18 cellular contexts compared by ENCODE assay signal in genomic region chr1:32255072-32256071, GRCh38. TPM values are rescaled to one million over a fixed set of nuclear protein-coding genes. Genes with fewer than 3 reads are reported as not detected.
DNase-seq lines count a peak whose midpoint lies in the region; ATAC-seq and TF ChIP-seq lines count a peak whose summit lies in the region.
"Had no signal": no experiment of that assay in that cellular context is flagged by ENCODE, and none has a peak within 500 bp of the region (broad histone marks: within the 10 kb centered on the region; RNA-seq: fewer than 3 reads in every experiment).

No MANE protein-coding gene starts in this region.

- peak overlapping the region; percentile 98 for H3K4me3 Mint-ChIP-seq in activated CD4-positive, alpha-beta T cell treated with anti-CD3 and anti-CD28 coated beads, Interleukin-2, amount 10 ng/mL, durations not matched to agents 24 days and 14 days
- peak overlapping the region; percentile 99 for H3K4me3 Mint-ChIP-seq in activated CD8-positive, alpha-beta T cell treated with anti-CD3 and anti-CD28 coated beads, Interleukin-2, amount 10 ng/mL, durations not matched to agents 7 days and 5 days

- H3K4me1 Mint-ChIP-seq in activated CD4-positive, alpha-beta T cell treated with anti-CD3 and anti-CD28 coated beads, Interleukin-2, amount 10 ng/mL, durations not matched to agents 24 days and 14 days = peaks cover 57% of the 10 kb centered on the region
- H3K4me1 Mint-ChIP-seq in activated CD8-positive, alpha-beta T cell treated with anti-CD3 and anti-CD28 coated beads, Interleukin-2, amount 10 ng/mL, durations not matched to agents 7 days and 5 days (ENCODE audit: low read depth) = peaks cover 43% of the 10 kb centered on the region

- peak overlapping the region; percentile 90 for H3K27ac Mint-ChIP-seq in activated CD4-positive, alpha-beta T cell treated with anti-CD3 and anti-CD28 coated beads, Interleukin-2, amount 10 ng/mL, durations not matched to agents 24 days and 14 days
- H3K27ac Mint-ChIP-seq in activated CD8-positive, alpha-beta T cell treated with anti-CD3 and anti-CD28 coated beads, Interleukin-2, amount 10 ng/mL, durations not matched to agents 7 days and 5 days = peak overlapping the region; percentile 85

- in situ Hi-C loops in GM13977 (cut with MboI; ENCODE audit: low pct_unique_long_range_greater_than_20kb, low sequenced_read_pairs, unreplicated experiment) = no loop called here

- TF ChIP-seq CTCF in right lobe of liver (IDR thresholded peaks at IDR 0.05) (no peak), GM13977 (IDR thresholded peaks at IDR 0.05; ENCODE audit: extremely low read depth, insufficient read depth, missing control alignments) (no peak)

- H3K9me3 Mint-ChIP-seq in activated CD4-positive, alpha-beta T cell treated with anti-CD3 and anti-CD28 coated beads, Interleukin-2, amount 10 ng/mL, durations not matched to agents 24 days and 14 days = no peaks in the 10 kb centered on the region
- H3K9me3 Mint-ChIP-seq in activated CD8-positive, alpha-beta T cell treated with anti-CD3 and anti-CD28 coated beads, Interleukin-2, amount 10 ng/mL, durations not matched to agents 7 days and 5 days (ENCODE audit: insufficient read depth) = no peaks in the 10 kb centered on the region

- POLR2A ChIA-PET in activated CD8-positive, alpha-beta T cell treated with anti-CD3 and anti-CD28 coated beads, Interleukin-2, amount 10 ng/mL, durations not matched to agents 7 days and 5 days (lab: Charles Lee) = interaction anchor here (0.7 to 8.9 kb wide), 8 partner anchors 9 to 81 kb away, joined by 3 to 137 read pairs (median 4); partner anchors contain the start of genes HDAC1 and MARCKSL1

- ATAC-seq in activated CD8-positive, alpha-beta T cell treated with anti-CD3 and anti-CD28 coated beads, Interleukin-2, amount 10 ng/mL, durations not matched to agents 7 days and 5 days = peak; percentile 4
- ATAC-seq in right lobe of liver (peak; percentile 42 to 79 (median 64)), GM21619 (IDR thresholded peaks at IDR 0.05; ENCODE audit: unreplicated experiment) (no peak)
- ATAC-seq: sciatic nerve had no signal

- peak overlapping the region in 2 of 3 donors; percentile 13 to 24 for H3K27ac ChIP-seq in right lobe of liver
- H3K27ac ChIP-seq: RWPE1, uterus had no signal

- H3K27me3 Mint-ChIP-seq in activated CD4-positive, alpha-beta T cell treated with anti-CD3 and anti-CD28 coated beads, Interleukin-2, amount 10 ng/mL, durations not matched to agents 24 days and 14 days = no peaks in the 10 kb centered on the region
- no peaks in the 10 kb centered on the region for H3K27me3 Mint-ChIP-seq in activated CD8-positive, alpha-beta T cell treated with anti-CD3 and anti-CD28 coated beads, Interleukin-2, amount 10 ng/mL, durations not matched to agents 7 days and 5 days (ENCODE audit: low read depth)

- 20% methylated on average over 9 of the region's 10 CpGs for WGBS in right lobe of liver (ENCODE audit: insufficient coverage, low coverage, low lambda C conversion rate, missing lambda C conversion rate)

- H3K27me3 ChIP-seq in right lobe of liver = no peaks in the 10 kb centered on the region
- H3K27me3 ChIP-seq: uterus had no signal

- intact Hi-C loops in activated CD4-positive, alpha-beta T cell treated with anti-CD3 and anti-CD28 coated beads, Interleukin-2, amount 10 ng/mL, durations not matched to agents 24 days and 14 days (cut with micrococcal nuclease) = loop anchor here (10.0 kb wide), 1 partner anchor 181 kb away; the partner anchor contains the start of gene TMEM39B
- intact Hi-C loops in right lobe of liver (cut with DNase I) = no loop called here

- H3K36me3 ChIP-seq in right lobe of liver = no peaks in the 10 kb centered on the region
- H3K36me3 ChIP-seq: uterus had no signal

- peak overlapping the region in 1 of 3 donors; percentile 7 for H3K4me3 ChIP-seq in right lobe of liver
- H3K4me3 ChIP-seq: uterus had no signal

- peaks cover 53% of the 10 kb centered on the region for H3K36me3 Mint-ChIP-seq in activated CD4-positive, alpha-beta T cell treated with anti-CD3 and anti-CD28 coated beads, Interleukin-2, amount 10 ng/mL, durations not matched to agents 24 days and 14 days (ENCODE audit: low read depth)
- H3K36me3 Mint-ChIP-seq in activated CD8-positive, alpha-beta T cell treated with anti-CD3 and anti-CD28 coated beads, Interleukin-2, amount 10 ng/mL, durations not matched to agents 7 days and 5 days (ENCODE audit: low read depth) = peaks cover 70% of the 10 kb centered on the region

- CTCF ChIA-PET in activated CD8-positive, alpha-beta T cell treated with anti-CD3 and anti-CD28 coated beads, Interleukin-2, amount 10 ng/mL, durations not matched to agents 7 days and 5 days (lab: Charles Lee) = interaction anchor here (0.7 to 2.5 kb wide), 9 partner anchors 8 to 396 kb away, joined by 3 to 14 read pairs (median 4); partner anchors contain the start of genes FAM167B and RBBP4

- TF ChIP-seq POLR2A in GM19099 (IDR thresholded peaks at IDR 0.05; ENCODE audit: extremely low read depth, insufficient read length, low read depth) (peak; percentile 33), right lobe of liver (IDR thresholded peaks at IDR 0.05) (no peak)

- peak; percentile 81 for DNase-seq in activated CD4-positive, alpha-beta T cell treated with anti-CD3 and anti-CD28 coated beads, Interleukin-2, amount 10 ng/mL, durations not matched to agents 24 days and 14 days
- DNase-seq in activated CD4-positive, alpha-beta T cell treated with anti-CD3 and anti-CD28 coated beads for 1 hour = no peak
- peak; percentile 60 for DNase-seq in activated CD8-positive, alpha-beta T cell treated with anti-CD3 and anti-CD28 coated beads, Interleukin-2, amount 10 ng/mL, durations not matched to agents 7 days and 5 days
- no peak for DNase-seq in right lobe of liver
- DNase-seq in GM13977 (ENCODE audit: low spot score) = no peak
- DNase-seq in AML-193 (lab: John Stamatoyannopoulos, UW) = no peak
- DNase-seq: 8988T; Caco-2; cerebellar nuclear complex; NCI-H2029 treated with DMSO at 0.1 percent for 48 hours; NCI-H526 treated with DMSO at 0.1 percent for 48 hours; stimulated activated CD4-positive, alpha-beta T cell treated with anti-CD3 and anti-CD28 coated beads, Interleukin-4, amount 100 ng/mL, for 4 hours; uterus had no signal

- no peaks in the 10 kb centered on the region for H3K9me3 ChIP-seq in right lobe of liver
- H3K9me3 ChIP-seq: Caco-2, uterus had no signal

- peaks cover 0 to 16% (median 6%) of the 10 kb centered on the region in 4 donors for H3K4me1 ChIP-seq in right lobe of liver
- H3K4me1 ChIP-seq: Caco-2, uterus had no signal

RNA-seq across cellular contexts. Expression of gene LCK, which starts 4.3 kb away (rescaled TPM):
- 240 and 248 TPM in 2 replicates for total RNA-seq in activated CD4-positive, alpha-beta T cell treated with anti-CD3 and anti-CD28 coated beads, Interleukin-2, amount 10 ng/mL, durations not matched to agents 24 days and 14 days
- total RNA-seq in activated CD8-positive, alpha-beta T cell treated with anti-CD3 and anti-CD28 coated beads, Interleukin-2, amount 10 ng/mL, durations not matched to agents 7 days and 5 days = 100 to 1,000 TPM; 464 to 488 TPM
- total RNA-seq in right lobe of liver = 1 to 10 TPM in 4 of 6 experiments, under 1 TPM in 2; 0.73 to 1.7 (median 1.1) TPM
- total RNA-seq: frontal cortex had no signal

RNA-seq across cellular contexts. Expression of gene FAM167B, which starts 8.3 kb away (rescaled TPM):
- 0.23 and 0.57 TPM in 2 replicates for total RNA-seq in activated CD4-positive, alpha-beta T cell treated with anti-CD3 and anti-CD28 coated beads, Interleukin-2, amount 10 ng/mL, durations not matched to agents 24 days and 14 days
- total RNA-seq in activated CD8-positive, alpha-beta T cell treated with anti-CD3 and anti-CD28 coated beads, Interleukin-2, amount 10 ng/mL, durations not matched to agents 7 days and 5 days = under 1 TPM; 0.78 to 0.90 TPM
- 1 to 10 TPM; 1.3 to 9.4 (median 5.2) TPM for total RNA-seq in right lobe of liver

RNA-seq across cellular contexts. Expression of gene EIF3I, which starts 33.2 kb away (rescaled TPM):
- 304 and 341 TPM in 2 replicates for total RNA-seq in activated CD4-positive, alpha-beta T cell treated with anti-CD3 and anti-CD28 coated beads, Interleukin-2, amount 10 ng/mL, durations not matched to agents 24 days and 14 days
- 100 to 1,000 TPM; 194 to 196 TPM for total RNA-seq in activated CD8-positive, alpha-beta T cell treated with anti-CD3 and anti-CD28 coated beads, Interleukin-2, amount 10 ng/mL, durations not matched to agents 7 days and 5 days
- 100 to 1,000 TPM in 2 of 6 experiments, 10 to 100 TPM in 4; 67.5 to 130 (median 71.9) TPM for total RNA-seq in right lobe of liver

RNA-seq across cellular contexts. Expression of gene TMEM234, which starts 33.2 kb away (rescaled TPM):
- total RNA-seq in activated CD4-positive, alpha-beta T cell treated with anti-CD3 and anti-CD28 coated beads, Interleukin-2, amount 10 ng/mL, durations not matched to agents 24 days and 14 days = 10.6 and 10.9 TPM in 2 replicates
- total RNA-seq in activated CD8-positive, alpha-beta T cell treated with anti-CD3 and anti-CD28 coated beads, Interleukin-2, amount 10 ng/mL, durations not matched to agents 7 days and 5 days = 10 to 100 TPM; 10.6 TPM
- 1 to 10 TPM; 3.4 to 7.2 (median 5.9) TPM for total RNA-seq in right lobe of liver

RNA-seq across cellular contexts. Expression of gene HDAC1, which starts 36.5 kb away (rescaled TPM):
- total RNA-seq in activated CD4-positive, alpha-beta T cell treated with anti-CD3 and anti-CD28 coated beads, Interleukin-2, amount 10 ng/mL, durations not matched to agents 24 days and 14 days = 181 and 184 TPM in 2 replicates
- total RNA-seq in activated CD8-positive, alpha-beta T cell treated with anti-CD3 and anti-CD28 coated beads, Interleukin-2, amount 10 ng/mL, durations not matched to agents 7 days and 5 days = 100 to 1,000 TPM; 219 to 227 TPM
- 10 to 100 TPM; 24.0 to 40.6 (median 32.4) TPM for total RNA-seq in right lobe of liver

Comparison
In these comparisons a context has a peak if more than half of its experiments do, and no peak if none do; other contexts are left out.
1. DNase-seq: peak in activated CD4-positive, alpha-beta T cell treated with anti-CD3 and anti-CD28 coated beads, Interleukin-2, amount 10 ng/mL, durations not matched to agents 24 days and 14 days (single experiment) and activated CD8-positive, alpha-beta T cell treated with anti-CD3 and anti-CD28 coated beads, Interleukin-2, amount 10 ng/mL, durations not matched to agents 7 days and 5 days (single experiment); none in activated CD4-positive, alpha-beta T cell treated with anti-CD3 and anti-CD28 coated beads for 1 hour (single experiment), right lobe of liver (0 of 3), GM13977 (single experiment) and AML-193 (0 of 2).
2. RNA of gene LCK, which starts 4.3 kb away (total RNA-seq): 464 to 488 TPM in activated CD8-positive, alpha-beta T cell treated with anti-CD3 and anti-CD28 coated beads, Interleukin-2, amount 10 ng/mL, durations not matched to agents 7 days and 5 days and 240 to 248 TPM in activated CD4-positive, alpha-beta T cell treated with anti-CD3 and anti-CD28 coated beads, Interleukin-2, amount 10 ng/mL, durations not matched to agents 24 days and 14 days; 0.73 to 1.7 TPM in right lobe of liver; every median in the first group is over 10 times any median in the second.